Comparison of ENCODE assay signal across 8 cellular contexts in genomic region chr22:19959043-19959586, GRCh38. TPM values are rescaled to one million over a fixed set of nuclear protein-coding genes. Genes with fewer than 3 reads are reported as not detected.
DNase-seq lines count a peak whose midpoint lies in the region; ATAC-seq, FAIRE-seq and TF ChIP-seq lines count a peak whose summit lies in the region.

No MANE protein-coding gene starts in this region.

- H3K4me1 ChIP-seq in small intestine (ENCODE audit: control insufficient read depth in 2 of 2, insufficient read depth in 1 of 2, low read depth in 1 of 2, low read length in 1 of 2), result peaks cover 0 to 9% of the 10 kb centered on the region in 2 donors

- TF ChIP-seq CTCF in cardiac fibroblast (IDR thresholded peaks at IDR 0.05; ENCODE audit: low read depth, low read length), result no peak

- 30 to 37% (median 31%) methylated on average over 26 to 30 of the region's 30 CpGs for WGBS in small intestine, 3 donors

- no peak overlapping the region for H3K27ac ChIP-seq in small intestine (ENCODE audit: low read depth in 1 of 2, low read length in 1 of 2)

- no peaks in the 10 kb centered on the region for H3K9me3 ChIP-seq in small intestine (ENCODE audit: control insufficient read depth, low read depth)

- no peaks in the 10 kb centered on the region for H3K36me3 ChIP-seq in small intestine (ENCODE audit: control insufficient read depth in 2 of 2, insufficient read depth in 2 of 2, low read length in 2 of 2)

- FAIRE-seq in small intestine (lab: Jason Lieb, UNC), result no peak

- DNase-seq in HUDEP-2 (lab: John Stamatoyannopoulos, UW; ENCODE audit: unreplicated experiment in 76 of 76) (peak in 50 of 76 experiments; percentile 6 to 77 (median 47)), cardiac fibroblast (ENCODE audit: low read depth in 2 of 2) (peak; percentile 33 to 72), iPS-NIHi7 (ENCODE audit: extremely low spot score) (peak; percentile 97), small intestine (peak; percentile 56)
- no peak for DNase-seq in stimulated activated CD4-positive, alpha-beta T cell treated with anti-CD3 and anti-CD28 coated beads, Interleukin-12 subunit alpha, Interleukin-12 subunit beta, amount 100 ng/mL, for 4 hours

- no peaks in the 10 kb centered on the region for H3K27me3 ChIP-seq in small intestine (ENCODE audit: control insufficient read depth in 2 of 2, insufficient read depth in 2 of 2, low read length in 2 of 2)

- H3K4me3 ChIP-seq in cardiac fibroblast (replicated peaks in 1 of 2; ENCODE audit: low read depth in 2 of 2, low read length in 2 of 2) (peak overlapping the region in 1 of 2 donors; percentile 15), small intestine (ENCODE audit: low read depth in 1 of 2, low read length in 2 of 2) (peak overlapping the region in 1 of 2 donors; percentile 4)

- no peak for ATAC-seq in GM18907 (IDR thresholded peaks at IDR 0.05; ENCODE audit: unreplicated experiment)
- ATAC-seq in GM18520 (IDR thresholded peaks at IDR 0.05; ENCODE audit: unreplicated experiment), result no peak
- ATAC-seq in HG03354 (IDR thresholded peaks at IDR 0.05; ENCODE audit: poor library complexity, severe bottlenecking, unreplicated experiment), result no peak

RNA-seq across cellular contexts. Expression of gene TXNRD2, which starts 17.5 kb away (rescaled TPM):
- polyA plus RNA-seq in small intestine, result 10 to 100 TPM; 16.8 to 43.8 (median 37.8) TPM

RNA-seq across cellular contexts. Expression of gene COMT, which starts 17.5 kb away (rescaled TPM):
- polyA plus RNA-seq in small intestine, result 100 to 1,000 TPM in 2 of 3 donors, 10 to 100 TPM in 1; 57.8 to 151 (median 119) TPM

RNA-seq across cellular contexts. Expression of gene ARVCF, which starts 57.5 kb away (rescaled TPM):
- 10 to 100 TPM in 1 of 3 donors, 1 to 10 TPM in 2; 2.2 to 11.7 (median 2.9) TPM for polyA plus RNA-seq in small intestine
